In genomic region chr11:62122076-62122475, GRCh38 we compare ENCODE assay signal across 16 cellular contexts. TPM values are rescaled to one million over a fixed set of nuclear protein-coding genes. Genes with fewer than 3 reads are reported as not detected.
A peak's percentile ranks its signal among the peaks of the same experiment; 100 is the strongest.
DNase-seq lines count a peak whose midpoint lies in the region; ATAC-seq, FAIRE-seq and TF ChIP-seq lines count a peak whose summit lies in the region.
"Had no signal": no experiment of that assay in that cellular context is flagged by ENCODE, and none has a peak within 500 bp of the region (broad histone marks: within the 10 kb centered on the region; RNA-seq: fewer than 3 reads in every experiment).

No MANE protein-coding gene starts in this region.

- no peak for FAIRE-seq in astrocyte (lab: Jason Lieb, UNC)
- FAIRE-seq: pancreas had no signal

- H3K27me3 ChIP-seq in Karpas-422 (ENCODE audit: low read length): no peaks in the 10 kb centered on the region
- no peaks in the 10 kb centered on the region for H3K27me3 ChIP-seq in astrocyte (ENCODE audit: insufficient read depth, low read length)
- H3K27me3 ChIP-seq: body of pancreas, pancreas, suprapubic skin had no signal

- DNase-seq in NCI-H524 (lab: John Stamatoyannopoulos, UW) (peak; percentile 3 to 26), NCI-H524 treated with DMSO at 0.1 percent for 48 hours (lab: John Stamatoyannopoulos, UW) (no peak), Karpas-422 (peak; percentile 61), astrocyte (ENCODE audit: low read depth) (no peak), NCI-H2107 treated with DMSO at 0.1 percent for 48 hours (lab: John Stamatoyannopoulos, UW; ENCODE audit: unreplicated experiment) (no peak)
- DNase-seq in stimulated activated CD4-positive, alpha-beta T cell treated with anti-CD3 and anti-CD28 coated beads, Interleukin-1b, Interleukin-23, amount 100 ng/mL, for 48 hours: no peak
- DNase-seq: ACHN; body of pancreas; left colon; NCI-H1930; pancreas; stimulated activated CD4-positive, alpha-beta T cell treated with anti-CD3 and anti-CD28 coated beads, Interleukin-4, amount 100 ng/mL, for 4 hours; T-cell had no signal

- H3K4me1 ChIP-seq in Karpas-422 (ENCODE audit: low read length) (peaks cover 26% of the 10 kb centered on the region), astrocyte (ENCODE audit: insufficient read depth, low read length) (peaks cover 18% of the 10 kb centered on the region)

- H2AFZ ChIP-seq in Karpas-422 (ENCODE audit: low read length) (no peak overlapping the region), astrocyte (ENCODE audit: low read depth, low read length) (peak overlapping the region; percentile 23)

- no peak overlapping the region for H3K9ac ChIP-seq in Karpas-422 (ENCODE audit: low read length)
- no peak overlapping the region for H3K9ac ChIP-seq in astrocyte (ENCODE audit: low read length)

- H3K27ac ChIP-seq in Karpas-422 (ENCODE audit: low read length) (no peak overlapping the region), astrocyte (ENCODE audit: low read depth, low read length) (no peak overlapping the region)
- H3K27ac ChIP-seq: body of pancreas, pancreas, suprapubic skin had no signal

- peaks cover 13% of the 10 kb centered on the region; the same call in 1 of the 2 replicates for H4K20me1 ChIP-seq in Karpas-422 (ENCODE audit: insufficient read depth, low read depth, low read length)
- H4K20me1 ChIP-seq in astrocyte (ENCODE audit: insufficient read depth, low read length): peaks cover 13% of the 10 kb centered on the region

- no peak overlapping the region for H3K4me2 ChIP-seq in Karpas-422 (ENCODE audit: low read depth, low read length, poor library complexity, severe bottlenecking)
- no peak overlapping the region for H3K4me2 ChIP-seq in astrocyte (ENCODE audit: low read length)

- H3K36me3 Mint-ChIP-seq in astrocyte (ENCODE audit: low read depth, unreplicated experiment): no peaks in the 10 kb centered on the region
- no peaks in the 10 kb centered on the region for H3K36me3 Mint-ChIP-seq in nephron (ENCODE audit: low read depth)
- H3K36me3 Mint-ChIP-seq: T-cell had no signal

- H3K4me3 Mint-ChIP-seq in astrocyte (ENCODE audit: unreplicated experiment) (no peak overlapping the region), nephron (peak overlapping the region; percentile 47 to 74 (median 58))
- H3K4me3 Mint-ChIP-seq: T-cell had no signal

- H3K79me2 ChIP-seq in Karpas-422 (ENCODE audit: low read length) (peaks cover 33% of the 10 kb centered on the region), astrocyte (ENCODE audit: insufficient read depth, low read length) (peaks cover 33% of the 10 kb centered on the region)

- ATAC-seq in HG02981 (IDR thresholded peaks at IDR 0.05; ENCODE audit: unreplicated experiment): no peak
- ATAC-seq: body of pancreas, left colon, pancreas, T-cell had no signal

- TF ChIP-seq CTCF in astrocyte (IDR thresholded peaks at IDR 0.05; ENCODE audit: insufficient read depth, low read depth, low read length) (peak; percentile 13), nephron (IDR thresholded peaks at IDR 0.05; ENCODE audit: unreplicated experiment in 3 of 3) (peak in 2 of 3 experiments; percentile 8 to 27)

- no peaks in the 10 kb centered on the region for H3K9me2 ChIP-seq in Karpas-422 (replicated peaks; ENCODE audit: insufficient read depth, low read length)

- H3K27ac Mint-ChIP-seq in astrocyte (ENCODE audit: unreplicated experiment) (no peak overlapping the region), nephron (peak overlapping the region; percentile 16 to 62 (median 49))
- H3K27ac Mint-ChIP-seq: T-cell had no signal

- H3K4me1 Mint-ChIP-seq in astrocyte (ENCODE audit: low read depth, unreplicated experiment) (peaks cover 16% of the 10 kb centered on the region), nephron (peaks cover 19% of the 10 kb centered on the region)

- H3K4me3 ChIP-seq in Karpas-422 (ENCODE audit: low read length) (no peak overlapping the region), astrocyte (ENCODE audit: insufficient read depth, low read depth, low read length) (no peak overlapping the region)
- H3K4me3 ChIP-seq: body of pancreas, pancreas, suprapubic skin had no signal

- H3K9me3 Mint-ChIP-seq in astrocyte (ENCODE audit: unreplicated experiment) (peaks cover 6% of the 10 kb centered on the region), nephron (no peaks in the 10 kb centered on the region)
- H3K9me3 Mint-ChIP-seq: T-cell had no signal

- H3K27me3 Mint-ChIP-seq in astrocyte (ENCODE audit: low read depth, unreplicated experiment) (no peaks in the 10 kb centered on the region), nephron (ENCODE audit: low read depth) (no peaks in the 10 kb centered on the region)
- H3K27me3 Mint-ChIP-seq: T-cell had no signal

- no peaks in the 10 kb centered on the region for H3K9me3 ChIP-seq in Karpas-422 (ENCODE audit: low read length)
- no peaks in the 10 kb centered on the region for H3K9me3 ChIP-seq in astrocyte (ENCODE audit: insufficient read depth, low read depth, low read length)
- H3K9me3 ChIP-seq: body of pancreas, pancreas, suprapubic skin had no signal

- H3K36me3 ChIP-seq in Karpas-422 (ENCODE audit: insufficient read depth, low read length) (no peaks in the 10 kb centered on the region), astrocyte (ENCODE audit: insufficient read depth, low read length) (no peaks in the 10 kb centered on the region)
- H3K36me3 ChIP-seq: pancreas, suprapubic skin had no signal

RNA-seq across cellular contexts. Expression of gene INCENP, which starts 1.7 kb away (rescaled TPM):
- 36.8 and 48.8 TPM in 2 replicates for total RNA-seq in Karpas-422 (2014; rRNA removed; shearing (Covaris generic); ENCODE audit: low replicate concordance)
- total RNA-seq in astrocyte: 13.3 and 17.7 TPM in 2 replicates

Comparison
In these comparisons a context has a peak if more than half of its experiments do, and no peak if none do; other contexts are left out.
1. DNase-seq: peak in NCI-H524 (2 of 2) and Karpas-422 (single experiment); none in NCI-H524 treated with DMSO at 0.1 percent for 48 hours (single experiment), astrocyte (single experiment), stimulated activated CD4-positive, alpha-beta T cell treated with anti-CD3 and anti-CD28 coated beads, Interleukin-1b, Interleukin-23, amount 100 ng/mL, for 48 hours (single experiment) and NCI-H2107 treated with DMSO at 0.1 percent for 48 hours (single experiment).